Comparison of ENCODE assay signal across 8 cellular contexts in the genomic region with DNA sequence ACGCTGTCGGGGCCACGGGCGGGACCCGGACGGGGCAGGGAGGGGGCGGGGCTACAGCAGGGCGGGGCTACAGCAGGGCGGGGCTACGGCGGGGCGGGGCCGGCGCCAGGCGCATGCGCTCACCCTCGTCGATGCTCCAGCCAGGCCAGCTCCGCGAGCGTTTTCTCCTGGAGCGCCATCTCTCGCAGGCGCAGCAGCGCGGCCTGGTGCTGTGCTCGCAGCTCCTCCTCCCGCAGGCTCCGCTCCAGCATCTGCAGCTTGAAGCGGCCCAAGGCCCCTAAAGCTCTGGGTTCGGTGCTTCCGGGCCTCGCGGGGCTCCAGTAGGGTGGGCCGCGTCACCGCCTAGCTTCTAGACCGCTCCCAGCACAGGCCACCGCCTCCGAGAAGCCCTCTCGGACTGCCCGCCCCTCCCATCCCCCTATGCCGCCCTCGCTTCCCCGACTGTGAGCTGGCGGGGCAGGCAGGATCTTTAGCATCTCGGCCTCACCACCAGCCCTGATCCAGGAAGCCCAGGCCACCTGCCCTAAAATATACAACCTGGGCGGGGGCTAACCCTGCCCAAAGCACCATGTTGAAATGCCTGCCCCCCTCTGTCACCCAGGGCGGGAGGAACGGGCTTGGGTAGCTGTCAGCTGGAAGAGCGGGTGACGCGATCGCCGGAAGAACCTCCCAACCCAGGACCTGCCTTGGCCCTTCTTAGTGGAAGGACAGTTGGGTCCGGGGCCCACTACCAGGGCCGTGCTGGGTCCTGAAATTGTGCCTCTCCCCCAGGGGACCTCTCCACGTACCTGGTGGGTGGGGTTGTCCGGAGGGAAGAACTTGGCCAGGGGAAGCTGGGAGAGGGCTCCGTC.
DNase-seq lines count a peak whose midpoint lies in the region; ATAC-seq and TF ChIP-seq lines count a peak whose summit lies in the region.

No MANE protein-coding gene starts in this region.

- DNase-seq in AG09319 (ENCODE audit: extremely low read depth, low read depth): peak; percentile 54
- peak; percentile 9 for DNase-seq in SHP77 treated with DMSO at 0.1 percent for 48 hours (lab: John Stamatoyannopoulos, UW)
- peak; percentile 77 to 84 (median 82) for DNase-seq in activated naive CD4-positive, alpha-beta T cell (lab: John Stamatoyannopoulos, UW)
- DNase-seq in germinal center (ENCODE audit: low spot score): peak; percentile 97
- peak in 55 of 56 donors; percentile 19 to 88 (median 71) for DNase-seq in nucleus accumbens (lab: John Stamatoyannopoulos, UW)
- DNase-seq in substantia nigra (lab: John Stamatoyannopoulos, UW): peak; percentile 13 to 92 (median 66)

- peak; percentile 75 for ATAC-seq in GM19025 (IDR thresholded peaks at IDR 0.05; ENCODE audit: low read depth, unreplicated experiment)
- ATAC-seq in HG03520 (IDR thresholded peaks at IDR 0.05; ENCODE audit: unreplicated experiment): peak; percentile 53

- peak; percentile 43 for TF ChIP-seq CTCF in AG09319 (IDR thresholded peaks at IDR 0.05; ENCODE audit: low read depth, low read length)

- H3K27ac ChIP-seq in substantia nigra (ENCODE audit: low read depth, low read length, poor library complexity, severe bottlenecking): peak overlapping the region; percentile 45

Comparison
In these comparisons a context has a peak if more than half of its experiments do, and no peak if none do; other contexts are left out.
1. Peak in every context shown above with its lines: DNase-seq, ATAC-seq and H3K27ac ChIP-seq.
2. DNase-seq: peak in every context shown above with its lines; median percentile 97 in germinal center; 82 in activated naive CD4-positive, alpha-beta T cell; 71 in nucleus accumbens; 66 in substantia nigra; 54 in AG09319; 9 in SHP77 treated with DMSO at 0.1 percent for 48 hours.